ENCODE assay signal across 13 cellular contexts in genomic region chr10:131978851-131979250, GRCh38. TPM values are rescaled to one million over a fixed set of nuclear protein-coding genes. Genes with fewer than 3 reads are reported as not detected.
DNase-seq lines count a peak whose midpoint lies in the region; TF ChIP-seq lines count a peak whose summit lies in the region.
"Had no signal": no experiment of that assay in that cellular context is flagged by ENCODE, and none has a peak within 500 bp of the region (broad histone marks: within the 10 kb centered on the region; RNA-seq: fewer than 3 reads in every experiment).

No MANE protein-coding gene starts in this region.

- TF ChIP-seq CTCF in LNCaP clone FGC (IDR thresholded peaks at IDR 0.05; ENCODE audit: control insufficient read depth, extremely low read depth, insufficient read depth) (no peak), brain (conservative IDR thresholded peaks at IDR 0.05) (no peak), progenitor cell of endocrine pancreas (IDR thresholded peaks at IDR 0.05; ENCODE audit: unreplicated experiment) (no peak)

- peak overlapping the region; percentile 83 for H3K4me3 Mint-ChIP-seq in T-helper 1 cell treated with Interleukin-12 subunit alpha and Interleukin-12 subunit beta and Interleukin-4 antibody, amounts not matched to agents 30 μg/mL and 1 μg/mL, for 36 hours
- H3K4me3 Mint-ChIP-seq in brain (peak overlapping the region; percentile 91 to 97 (median 94)), progenitor cell of endocrine pancreas (ENCODE audit: low read depth) (peak overlapping the region; percentile 52)

- H3K4me1 Mint-ChIP-seq in T-helper 1 cell treated with Interleukin-12 subunit alpha and Interleukin-12 subunit beta and Interleukin-4 antibody, amounts not matched to agents 30 μg/mL and 1 μg/mL, for 36 hours (ENCODE audit: low read depth) = peaks cover 59% of the 10 kb centered on the region
- H3K4me1 Mint-ChIP-seq in brain (peaks cover 75% of the 10 kb centered on the region), progenitor cell of endocrine pancreas (ENCODE audit: low read depth) (peaks cover 28% of the 10 kb centered on the region)

- H3K9me3 Mint-ChIP-seq in T-helper 1 cell treated with Interleukin-12 subunit alpha and Interleukin-12 subunit beta and Interleukin-4 antibody, amounts not matched to agents 30 μg/mL and 1 μg/mL, for 36 hours = no peaks in the 10 kb centered on the region
- H3K9me3 Mint-ChIP-seq in brain (peaks cover 0 to 21% (median 8%) of the 10 kb centered on the region in 5 experiments), progenitor cell of endocrine pancreas (ENCODE audit: low read depth) (no peaks in the 10 kb centered on the region)

- H3K36me3 Mint-ChIP-seq in T-helper 1 cell treated with Interleukin-12 subunit alpha and Interleukin-12 subunit beta and Interleukin-4 antibody, amounts not matched to agents 30 μg/mL and 1 μg/mL, for 36 hours (ENCODE audit: low read depth) = peaks cover 23% of the 10 kb centered on the region
- H3K36me3 Mint-ChIP-seq in brain (peaks cover 77% of the 10 kb centered on the region), progenitor cell of endocrine pancreas (ENCODE audit: insufficient read depth) (no peaks in the 10 kb centered on the region)

- H3K27ac Mint-ChIP-seq in T-helper 1 cell treated with Interleukin-12 subunit alpha and Interleukin-12 subunit beta and Interleukin-4 antibody, amounts not matched to agents 30 μg/mL and 1 μg/mL, for 36 hours = peak overlapping the region; percentile 52
- peak overlapping the region in 4 of 5 experiments; percentile 74 to 93 (median 86) for H3K27ac Mint-ChIP-seq in brain
- no peak overlapping the region for H3K27ac Mint-ChIP-seq in progenitor cell of endocrine pancreas

- DNase-seq in T-helper 1 cell = no peak
- no peak for DNase-seq in LNCaP clone FGC (ENCODE audit: low read depth)
- no peak for DNase-seq in progenitor cell of endocrine pancreas (ENCODE audit: low spot score, unreplicated experiment)
- no peak for DNase-seq in DMS153 treated with DMSO at 0.1 percent for 48 hours (lab: John Stamatoyannopoulos, UW; ENCODE audit: unreplicated experiment)
- no peak for DNase-seq in NOMO-1 (lab: John Stamatoyannopoulos, UW; ENCODE audit: unreplicated experiment in 2 of 2)
- no peak for DNase-seq in stimulated activated CD4-positive, alpha-beta T cell treated with anti-CD3 and anti-CD28 coated beads, Interleukin-1b, Interleukin-23, amount 100 ng/mL, for 48 hours
- DNase-seq: dermis blood vessel endothelial cell, DMS79, left lung, MM.1S, NCI-H345 had no signal

- H3K4me3 ChIP-seq in LNCaP clone FGC (ENCODE audit: low read depth, low read length) = peak overlapping the region; percentile 69

- peaks cover 8% of the 10 kb centered on the region for H3K27me3 Mint-ChIP-seq in T-helper 1 cell treated with Interleukin-12 subunit alpha and Interleukin-12 subunit beta and Interleukin-4 antibody, amounts not matched to agents 30 μg/mL and 1 μg/mL, for 36 hours (ENCODE audit: low read depth)
- H3K27me3 Mint-ChIP-seq in brain = peaks cover 12% of the 10 kb centered on the region
- H3K27me3 Mint-ChIP-seq in progenitor cell of endocrine pancreas = peaks cover 10% of the 10 kb centered on the region

RNA-seq across cellular contexts. Expression of gene BNIP3, which starts 2.9 kb away (rescaled TPM):
- 43.7 TPM for polyA plus RNA-seq in brain (ENCODE audit: insufficient read depth, low read depth, low replicate concordance)
- 28.5 and 32.4 TPM in 2 replicates for total RNA-seq in progenitor cell of endocrine pancreas
